Comparison of ENCODE assay signal across 8 cellular contexts in the genomic region with DNA sequence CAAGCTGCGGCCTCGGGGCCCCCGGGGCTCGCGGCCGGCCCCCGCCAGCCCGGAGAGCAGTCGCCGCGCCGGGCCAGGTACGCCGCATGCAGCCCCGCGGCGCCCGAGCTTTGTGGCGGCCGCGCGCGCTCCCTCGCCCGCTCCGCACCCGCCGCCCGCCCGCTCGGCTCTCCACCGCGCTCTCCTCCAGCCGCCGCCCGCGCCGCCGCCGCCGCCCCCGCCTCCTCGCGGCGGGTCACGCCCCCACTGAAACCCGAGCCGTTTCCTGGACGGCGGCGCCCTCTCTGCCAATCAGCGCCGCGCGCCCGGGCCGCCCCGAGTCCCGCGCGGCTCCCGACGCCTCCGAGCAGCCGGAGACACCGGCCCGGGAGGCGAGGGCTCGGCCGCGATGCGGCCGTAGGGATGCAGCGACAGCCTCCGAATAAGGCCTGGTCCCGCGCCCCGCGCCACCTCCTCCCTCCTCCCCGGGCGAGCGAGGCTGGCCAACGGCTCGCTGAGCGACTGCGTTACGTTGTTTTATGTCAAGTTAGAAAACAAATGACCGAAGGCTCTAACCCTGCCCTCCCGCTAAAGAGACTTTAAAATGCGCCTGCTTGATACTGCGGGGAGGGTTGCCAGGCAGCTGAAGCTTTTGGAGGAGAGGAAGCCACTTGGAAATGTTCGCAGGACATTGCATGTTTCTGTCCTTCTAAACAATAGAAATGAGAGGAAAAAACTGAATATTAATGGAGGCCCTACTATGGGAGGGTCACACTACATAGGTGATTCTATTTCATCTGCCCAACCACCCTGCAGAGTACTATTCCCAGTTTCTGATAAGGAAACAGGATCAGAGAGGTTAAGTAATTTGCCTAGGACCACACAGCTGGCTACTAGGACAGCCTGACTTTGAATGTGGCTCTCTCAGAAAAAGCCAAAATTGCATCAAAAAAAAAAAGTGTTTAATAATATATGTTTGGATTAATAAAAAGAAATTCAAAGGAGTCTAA. TPM values are rescaled to one million over a fixed set of nuclear protein-coding genes. Genes with fewer than 3 reads are reported as not detected.
DNase-seq lines count a peak whose midpoint lies in the region; ATAC-seq and TF ChIP-seq lines count a peak whose summit lies in the region.

A gene (minus strand): TSS at position 184 of the 989 bp plus-strand sequence. CDS start 4,627 bp downstream, outside the sequence.

- POLR2A ChIA-PET in MCF 10A (lab: Yijun Ruan, JAX), result interaction anchor here (0.6 to 1.1 kb wide), 4 partner anchors 12 to 520 kb away, joined by 3 to 6 read pairs (median 4); no protein-coding TSS in a partner anchor

- no peaks in the 10 kb centered on the region for H3K36me3 Mint-ChIP-seq in MCF 10A (ENCODE audit: insufficient read depth, unreplicated experiment)

- CTCF ChIA-PET in MCF 10A (lab: Yijun Ruan, JAX), result interaction anchor here (0.7 to 1.2 kb wide), 6 partner anchors 9 to 645 kb away, joined by 3 to 8 read pairs (median 3); no protein-coding TSS in a partner anchor

- peak within 1 kb of the TSS; percentile 96 for H3K4me3 ChIP-seq in iPS-11a (ENCODE audit: low read depth, low read length)

- H3K4me1 Mint-ChIP-seq in MCF 10A (ENCODE audit: insufficient read depth, unreplicated experiment), result peaks cover 5% of the 10 kb centered on the region

- peak within 1 kb of the TSS; percentile 76 for H3K4me3 Mint-ChIP-seq in MCF 10A (ENCODE audit: unreplicated experiment)

- peak; percentile 61 for DNase-seq in stimulated activated CD4-positive, alpha-beta T cell treated with anti-CD3 and anti-CD28 coated beads, Interleukin-15, amount 100 ng/mL, for 24 hours
- no peak for DNase-seq in stimulated activated CD4-positive, alpha-beta T cell treated with anti-CD3 and anti-CD28 coated beads, Interleukin-12 subunit alpha, Interleukin-12 subunit beta, amount 100 ng/mL, for 4 hours
- peak; percentile 79 for DNase-seq in NCI-H460 (ENCODE audit: extremely low read depth, low read depth)
- DNase-seq in MCF 10A (ENCODE audit: unreplicated experiment), result peak; percentile 86
- no peak for DNase-seq in renal cortical epithelial cell (ENCODE audit: low read depth)
- no peak for DNase-seq in NCI-H524 treated with DMSO at 0.1 percent for 48 hours (lab: John Stamatoyannopoulos, UW)

- H3K27me3 Mint-ChIP-seq in MCF 10A (ENCODE audit: insufficient read depth, unreplicated experiment), result no peaks in the 10 kb centered on the region

- no peak within 1 kb of the TSS for H3K27ac Mint-ChIP-seq in MCF 10A (ENCODE audit: low read depth, unreplicated experiment)

- ATAC-seq in HG02938 (IDR thresholded peaks at IDR 0.05; ENCODE audit: unreplicated experiment), result peak; percentile 65

- intact Hi-C loops in MCF 10A (cut with micrococcal nuclease), result loop anchor here (5.0 kb wide), 2 partner anchors 286 to 511 kb away; no protein-coding TSS in a partner anchor

- no TSS peak for BruUV-seq in MCF 10A (replicated peaks; lab: Mats Ljungman, UMichigan)

- no peak for TF ChIP-seq CTCF in MCF 10A (IDR thresholded peaks at IDR 0.05; ENCODE audit: unreplicated experiment)

- H3K9me3 Mint-ChIP-seq in MCF 10A (ENCODE audit: unreplicated experiment), result no peaks in the 10 kb centered on the region

RNA-seq across cellular contexts. Expression of the gene that starts here (rescaled TPM):
- total RNA-seq in NCI-H460 (2014; rRNA removed; shearing (Covaris generic)), result 0.46 and 0.54 TPM in 2 replicates
- 0.05 and 0.65 TPM in 2 replicates for polyA plus RNA-seq in NCI-H460 (2014; cell fraction: nucleus; rRNA removed)
- total RNA-seq in MCF 10A (2022) (2.7 and 3.0 TPM in 2 replicates), renal cortical epithelial cell (4.7 and 50.3 TPM in 2 replicates)

Comparison
In these comparisons a context has a peak if more than half of its experiments do, and no peak if none do; other contexts are left out.
1. DNase-seq: peak in stimulated activated CD4-positive, alpha-beta T cell treated with anti-CD3 and anti-CD28 coated beads, Interleukin-15, amount 100 ng/mL, for 24 hours (single experiment) and MCF 10A (single experiment); none in stimulated activated CD4-positive, alpha-beta T cell treated with anti-CD3 and anti-CD28 coated beads, Interleukin-12 subunit alpha, Interleukin-12 subunit beta, amount 100 ng/mL, for 4 hours (single experiment), renal cortical epithelial cell (single experiment) and NCI-H524 treated with DMSO at 0.1 percent for 48 hours (single experiment).
2. Peak in DNase-seq in NCI-H460; RNA of the gene not detected or under 1 TPM.